Comparison of ENCODE assay signal across 24 cellular contexts in genomic region chr19:15369594-15369891, GRCh38.
"Had no signal": no experiment of that assay in that cellular context is flagged by ENCODE, and none has a peak within 500 bp of the region (broad histone marks: within the 10 kb centered on the region; RNA-seq: fewer than 3 reads in every experiment).

No MANE protein-coding gene starts in this region.

- H3K4me1 Mint-ChIP-seq: activated B cell treated with CpG ODN at 0.5 μM for 24 hours; activated T-helper 17 cell treated with anti-CD3 and anti-CD28 coated beads, Interleukin-2, amount 50 U/mL, for 72 hours had no signal

- H3K36me3 Mint-ChIP-seq: activated naive CD8-positive, alpha-beta T cell had no signal

- ATAC-seq: activated CD4-positive, CD25-positive, alpha-beta regulatory T cell treated with anti-CD3 and anti-CD28 coated beads, Interleukin-2, amount 50 U/mL, for 24 hours; activated CD8-positive, alpha-beta T cell treated with anti-CD3 and anti-CD28 coated beads for 36 hours; activated T-cell treated with anti-CD3 and anti-CD28 coated beads, Interleukin-2, amount 50 U/mL, for 4 hours; activated T-helper 17 cell treated with anti-CD3 and anti-CD28 coated beads, Interleukin-2, amount 50 U/mL, for 72 hours; esophagus mucosa; T-cell had no signal

- H3K27ac Mint-ChIP-seq: activated B cell treated with CpG ODN at 0.5 μM for 24 hours; activated CD8-positive, alpha-beta T cell treated with anti-CD3 and anti-CD28 coated beads for 36 hours; activated naive CD8-positive, alpha-beta T cell; activated T-helper 17 cell treated with anti-CD3 and anti-CD28 coated beads, Interleukin-2, amount 50 U/mL, for 72 hours; T-cell; T-helper 1 cell treated with Interleukin-12 subunit alpha and Interleukin-12 subunit beta and Interleukin-4 antibody, amounts not matched to agents 30 μg/mL and 1 μg/mL, for 36 hours had no signal

- DNase-seq: activated B cell treated with CpG ODN at 0.5 μM for 24 hours; activated CD4-positive, alpha-beta T cell treated with anti-CD3 and anti-CD28 coated beads for 48 hours; activated CD4-positive, alpha-beta T cell treated with anti-CD3 and anti-CD28 coated beads, Interleukin-2, amount 50 U/mL, for 1 hour; activated CD4-positive, alpha-beta T cell treated with anti-CD3 and anti-CD28 coated beads, Interleukin-2, amount 50 U/mL, for 48 hours; activated CD8-positive, alpha-beta memory T cell treated with anti-CD3 and anti-CD28 coated beads for 24 hours; activated CD8-positive, alpha-beta T cell treated with anti-CD3 and anti-CD28 coated beads for 36 hours; activated effector memory CD4-positive, alpha-beta T cell treated with Interleukin-2 at 50 U/mL for 16 hours; activated naive CD4-positive, alpha-beta T cell treated with anti-CD3 and anti-CD28 coated beads, Interleukin-2, amount 50 U/mL, for 16 hours; activated T-cell treated with anti-CD3 and anti-CD28 coated beads, Interleukin-2, amount 50 U/mL, for 4 hours; amniotic stem cell; anterior cingulate cortex; caudate nucleus; colonic mucosa; effector CD8-positive, alpha-beta T cell; foreskin fibroblast; head of caudate nucleus; T-cell; T-helper 9 cell; WERI-Rb-1 had no signal

- H3K27ac ChIP-seq: colonic mucosa, WERI-Rb-1 had no signal

- H3K27me3 Mint-ChIP-seq: activated B cell treated with CpG ODN at 0.5 μM for 24 hours; activated CD8-positive, alpha-beta T cell treated with anti-CD3 and anti-CD28 coated beads for 36 hours; activated naive CD8-positive, alpha-beta T cell; activated T-helper 17 cell treated with anti-CD3 and anti-CD28 coated beads, Interleukin-2, amount 50 U/mL, for 72 hours; T-cell had no signal

- H3K9me3 ChIP-seq: colonic mucosa had no signal

- H3K4me1 ChIP-seq: colonic mucosa had no signal

- H3K4me3 ChIP-seq: colonic mucosa had no signal

- H3K9me3 Mint-ChIP-seq: activated B cell treated with CpG ODN at 0.5 μM for 24 hours; activated CD8-positive, alpha-beta T cell treated with anti-CD3 and anti-CD28 coated beads for 36 hours; activated T-cell treated with anti-CD3 and anti-CD28 coated beads, Interleukin-2, amount 50 U/mL, for 4 hours; activated T-helper 17 cell treated with anti-CD3 and anti-CD28 coated beads, Interleukin-2, amount 50 U/mL, for 72 hours; T-cell; T-helper 1 cell treated with Interleukin-12 subunit alpha and Interleukin-12 subunit beta and Interleukin-4 antibody, amounts not matched to agents 30 μg/mL and 1 μg/mL, for 36 hours had no signal

- H3K4me3 Mint-ChIP-seq: activated B cell treated with CpG ODN at 0.5 μM for 24 hours; activated CD8-positive, alpha-beta T cell treated with anti-CD3 and anti-CD28 coated beads for 36 hours; activated naive CD8-positive, alpha-beta T cell; activated T-cell treated with anti-CD3 and anti-CD28 coated beads, Interleukin-2, amount 50 U/mL, for 4 hours; activated T-helper 17 cell treated with anti-CD3 and anti-CD28 coated beads, Interleukin-2, amount 50 U/mL, for 72 hours; T-cell; T-helper 1 cell treated with Interleukin-12 subunit alpha and Interleukin-12 subunit beta and Interleukin-4 antibody, amounts not matched to agents 30 μg/mL and 1 μg/mL, for 36 hours had no signal

- H3K27me3 ChIP-seq: colonic mucosa had no signal
